In the genomic region with DNA sequence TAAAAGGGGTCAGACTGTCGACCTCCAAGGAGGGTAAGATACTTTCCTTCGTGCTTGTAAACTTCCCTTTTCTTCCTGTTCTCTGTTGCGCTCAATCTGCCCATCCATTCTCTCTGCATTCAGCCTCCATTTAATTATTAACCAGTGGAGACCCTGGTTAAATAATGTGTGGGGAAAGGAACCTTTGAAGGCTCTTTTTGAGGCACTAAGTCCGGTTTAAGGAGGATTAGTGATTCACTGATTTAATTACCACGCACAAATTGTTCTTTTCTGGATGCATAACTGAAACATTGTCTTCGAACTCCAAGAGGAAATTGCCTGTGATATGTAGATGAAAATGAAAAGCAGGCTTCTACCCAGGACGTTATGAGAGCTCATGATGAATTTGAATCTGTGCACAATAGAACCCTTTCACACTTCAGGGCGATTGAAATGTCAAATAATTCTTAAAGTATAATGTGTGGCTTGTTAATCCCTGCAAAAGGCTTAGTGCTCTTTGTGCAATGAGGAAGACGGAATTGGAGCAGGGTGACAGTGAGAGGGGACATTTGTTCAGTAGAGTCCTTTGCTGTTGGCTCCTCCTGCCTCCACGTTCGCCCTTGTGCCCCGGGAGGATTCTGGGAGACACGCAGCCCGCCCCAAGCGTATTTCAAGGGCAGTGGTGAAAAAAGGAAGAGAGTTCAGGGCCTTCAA, we compare ENCODE assay signal across 15 cellular contexts.
"Had no signal": no experiment of that assay in that cellular context is flagged by ENCODE, and none has a peak within 500 bp of the region (broad histone marks: within the 10 kb centered on the region; RNA-seq: fewer than 3 reads in every experiment).

No MANE protein-coding gene starts in this region.

- H3K27ac Mint-ChIP-seq: activated CD4-positive, alpha-beta memory T cell treated with anti-CD3 and anti-CD28 coated beads for 36 hours; type B pancreatic cell had no signal

- H3K9me3 ChIP-seq: gastrocnemius medialis had no signal

- DNase-seq: activated CD4-positive, alpha-beta memory T cell treated with anti-CD3 and anti-CD28 coated beads for 36 hours; activated CD4-positive, CD25-positive, alpha-beta regulatory T cell treated with anti-CD3 and anti-CD28 coated beads, Interleukin-2, amount 50 U/mL, for 72 hours; activated gamma-delta T cell treated with Interleukin-2 at 50 U/mL for 16 hours; activated T-cell treated with anti-CD3 and anti-CD28 coated beads, Interleukin-2, amount 50 U/mL, for 48 hours; aorta; dorsolateral prefrontal cortex; gastrocnemius medialis; left ventricle myocardium inferior; mesendoderm; stimulated activated CD4-positive, alpha-beta T cell treated with anti-CD3 and anti-CD28 coated beads, Interleukin-12 subunit alpha, Interleukin-12 subunit beta, amount 100 ng/mL, for 4 hours; stimulated activated naive CD4-positive, alpha-beta T cell treated with Interleukin-2 at 50 U/mL for 16 hours; SW 1271 had no signal

- FAIRE-seq: endothelial cell of umbilical vein, keratinocyte had no signal

- H3K36me3 Mint-ChIP-seq: type B pancreatic cell had no signal

- H3K27ac ChIP-seq: gastrocnemius medialis, left ventricle myocardium inferior had no signal

- ATAC-seq: gastrocnemius medialis had no signal

- H3K36me3 ChIP-seq: gastrocnemius medialis, left ventricle myocardium inferior had no signal

- H3K27me3 Mint-ChIP-seq: type B pancreatic cell had no signal

- H3K4me3 ChIP-seq: gastrocnemius medialis, left ventricle myocardium inferior had no signal

- H3K4me3 Mint-ChIP-seq: activated CD4-positive, alpha-beta memory T cell treated with anti-CD3 and anti-CD28 coated beads for 36 hours; type B pancreatic cell had no signal
